Comparison of ENCODE assay signal across 1 cellular context in genomic region chr15:31328999-31329639, GRCh38.
TF ChIP-seq lines count a peak whose summit lies in the region.

No MANE protein-coding gene starts in this region.

TF ChIP-seq in HEK293, 187 proteins besides CTCF, POLR2A, EP300 and RAD21 (continued from another document):
- TF ChIP-seq ZNF157 (tag by site-specific recombination; IDR thresholded peaks at IDR 0.05) (no peak), ZNF521 (tag by site-specific recombination; IDR thresholded peaks at IDR 0.05) (no peak), KLF7 (tag by site-specific recombination; IDR thresholded peaks at IDR 0.05; ENCODE audit: borderline replicate concordance) (peak; percentile 34; the same call in 1 of the 2 replicates), SP3 (tag by site-specific recombination; IDR thresholded peaks at IDR 0.05) (peak; percentile 34), KLF8 (tag by site-specific recombination; IDR thresholded peaks at IDR 0.05) (no peak), SALL2 (tag by site-specific recombination; IDR thresholded peaks at IDR 0.05; ENCODE audit: borderline replicate concordance) (no peak)
